Comparison of ENCODE assay signal across 11 cellular contexts in genomic region chr16:17258848-17259713, GRCh38.
DNase-seq lines count a peak whose midpoint lies in the region; ATAC-seq and TF ChIP-seq lines count a peak whose summit lies in the region.
"Had no signal": no experiment of that assay in that cellular context is flagged by ENCODE, and none has a peak within 500 bp of the region (broad histone marks: within the 10 kb centered on the region; RNA-seq: fewer than 3 reads in every experiment).

No MANE protein-coding gene starts in this region.

- H3K18ac ChIP-seq in neuronal stem cell (ENCODE audit: low read length), result peak overlapping the region; percentile 21

- H3K9me3 ChIP-seq in neuronal stem cell (replicated peaks in 1 of 2; ENCODE audit: control insufficient read depth in 2 of 2, insufficient read depth in 1 of 2, low read depth in 1 of 2, low read length in 2 of 2), result no peaks in the 10 kb centered on the region
- H3K9me3 ChIP-seq: ovary had no signal

- H3K27ac Mint-ChIP-seq in type B pancreatic cell, result no peak overlapping the region
- H3K27ac Mint-ChIP-seq: activated naive CD4-positive, alpha-beta T cell treated with anti-CD3 and anti-CD28 coated beads, Interleukin-2, amount 50 U/mL, for 24 hours had no signal

- H2BK15ac ChIP-seq in neuronal stem cell (ENCODE audit: low read length), result no peak overlapping the region

- TF ChIP-seq CTCF in type B pancreatic cell (conservative IDR thresholded peaks at IDR 0.05), result no peak

- H3K27ac ChIP-seq in neuronal stem cell (replicated peaks; ENCODE audit: low read length), result no peak overlapping the region
- H3K27ac ChIP-seq: ovary had no signal

- H3K36me3 Mint-ChIP-seq in type B pancreatic cell, result no peaks in the 10 kb centered on the region

- no peaks in the 10 kb centered on the region for H3K9me3 Mint-ChIP-seq in type B pancreatic cell
- H3K9me3 Mint-ChIP-seq: activated naive CD4-positive, alpha-beta T cell treated with anti-CD3 and anti-CD28 coated beads, Interleukin-2, amount 50 U/mL, for 24 hours had no signal

- WGBS in neuronal stem cell (ENCODE audit: extremely low coverage in 2 of 2, insufficient read length in 2 of 2, insufficient replicate concordance in 1 of 2), 2 donors, result no CpG with 5 or more reads among the region's 23 CpGs

- H3K4me3 Mint-ChIP-seq in type B pancreatic cell, result no peak overlapping the region
- H3K4me3 Mint-ChIP-seq: activated naive CD4-positive, alpha-beta T cell treated with anti-CD3 and anti-CD28 coated beads, Interleukin-2, amount 50 U/mL, for 24 hours had no signal

- H2BK120ac ChIP-seq in neuronal stem cell (ENCODE audit: low read depth, low read length), result no peak overlapping the region

- DNase-seq in SIG-M5 (lab: John Stamatoyannopoulos, UW) (peak; percentile 56), neuronal stem cell (ENCODE audit: low spot score) (no peak), T-helper 2 cell (no peak), LoVo (ENCODE audit: low spot score) (no peak), type B pancreatic cell (ENCODE audit: extremely low spot score, unreplicated experiment) (no peak)
- DNase-seq: NCI-H510A, ovary had no signal

- H3K9ac ChIP-seq in neuronal stem cell (ENCODE audit: low read depth, low read length, poor library complexity), result peak overlapping the region; percentile 46

- no peak overlapping the region for H2AFZ ChIP-seq in neuronal stem cell (ENCODE audit: low read length)

- no peaks in the 10 kb centered on the region for H3K27me3 Mint-ChIP-seq in type B pancreatic cell
- H3K27me3 Mint-ChIP-seq: activated naive CD4-positive, alpha-beta T cell treated with anti-CD3 and anti-CD28 coated beads, Interleukin-2, amount 50 U/mL, for 24 hours had no signal

- H3K79me1 ChIP-seq in neuronal stem cell (ENCODE audit: low read depth, low read length), result no peaks in the 10 kb centered on the region

- no peak overlapping the region for H3K4me2 ChIP-seq in neuronal stem cell (ENCODE audit: insufficient read depth, low read length, poor library complexity, severe bottlenecking)

- no peak overlapping the region for H2BK12ac ChIP-seq in neuronal stem cell (ENCODE audit: low read length)

- peaks cover 5 to 8% of the 10 kb centered on the region in 2 donors for H3K4me1 ChIP-seq in neuronal stem cell (ENCODE audit: control insufficient read depth in 2 of 2, insufficient read depth in 1 of 2, low read depth in 1 of 2, low read length in 2 of 2)

- H2BK5ac ChIP-seq in neuronal stem cell (ENCODE audit: low read length), result peak overlapping the region; percentile 49

- H3K27me3 ChIP-seq in neuronal stem cell (ENCODE audit: control insufficient read depth in 3 of 3, insufficient read depth in 3 of 3, low read depth in 1 of 3, low read length in 3 of 3), result no peaks in the 10 kb centered on the region
- H3K27me3 ChIP-seq: ovary had no signal

- H3K4me3 ChIP-seq in neuronal stem cell (ENCODE audit: low read length in 2 of 2), result no peak overlapping the region
- H3K4me3 ChIP-seq: ovary had no signal

- no peak overlapping the region for H3K23ac ChIP-seq in neuronal stem cell (ENCODE audit: low read depth, low read length, poor library complexity)

- no peak overlapping the region for H4K91ac ChIP-seq in neuronal stem cell (ENCODE audit: low read depth, low read length, poor library complexity)

- ATAC-seq in GM18858 (IDR thresholded peaks at IDR 0.05; ENCODE audit: unreplicated experiment) (peak; percentile 61), HG02610 (IDR thresholded peaks at IDR 0.05; ENCODE audit: unreplicated experiment) (peak; percentile 64), HG03460 (IDR thresholded peaks at IDR 0.05; ENCODE audit: unreplicated experiment) (no peak)

- no peak overlapping the region for H2AK5ac ChIP-seq in neuronal stem cell (ENCODE audit: low read depth, low read length)

- H3K4ac ChIP-seq in neuronal stem cell (ENCODE audit: low read length), result no peak overlapping the region

- H3K36me3 ChIP-seq in neuronal stem cell (replicated peaks in 1 of 2; ENCODE audit: control insufficient read depth in 2 of 2, insufficient read depth in 2 of 2, low read length in 2 of 2), result no peaks in the 10 kb centered on the region
- H3K36me3 ChIP-seq: ovary had no signal

- no peaks in the 10 kb centered on the region for H3K4me1 Mint-ChIP-seq in type B pancreatic cell (ENCODE audit: unreplicated experiment)

- H3K14ac ChIP-seq in neuronal stem cell (ENCODE audit: low read length), result no peak overlapping the region

- no peak overlapping the region for H4K8ac ChIP-seq in neuronal stem cell (ENCODE audit: low read depth, low read length)
